8 cellular contexts compared by ENCODE assay signal in genomic region chr2:238060542-238061309, GRCh38.
DNase-seq lines count a peak whose midpoint lies in the region; ATAC-seq lines count a peak whose summit lies in the region.

Gene SCLY, plus strand, starts transcription at chr2:238061001. Its CDS starts 54 bp downstream, at chr2:238061055.

- ATAC-seq in GM19023 (IDR thresholded peaks at IDR 0.05; ENCODE audit: unreplicated experiment) (peak; percentile 91), HG03280 (IDR thresholded peaks at IDR 0.05; ENCODE audit: unreplicated experiment) (peak; percentile 96)
- ATAC-seq in central memory CD8-positive, alpha-beta T cell (replicated peaks; ENCODE audit: extremely low read depth, poor library complexity, severe bottlenecking) = peak; percentile 97

- peaks cover 4% of the 10 kb centered on the region for H3K36me3 Mint-ChIP-seq in central memory CD8-positive, alpha-beta T cell (ENCODE audit: insufficient read depth)

- H3K4me1 Mint-ChIP-seq in central memory CD8-positive, alpha-beta T cell = peaks cover 34% of the 10 kb centered on the region

- DNase-seq in AG08396 (ENCODE audit: low spot score) (peak; percentile 100), NCI-H446 (lab: John Stamatoyannopoulos, UW) (peak; percentile 82 to 97), islet precursor cell (peak; percentile 99)
- DNase-seq in activated CD4-positive, CD25-positive, alpha-beta regulatory T cell treated with anti-CD3 and anti-CD28 coated beads, Interleukin-2, amount 50 U/mL, for 16 hours (ENCODE audit: low read depth, low spot score) = peak; percentile 90
- DNase-seq in central memory CD8-positive, alpha-beta T cell (ENCODE audit: low spot score in 2 of 2) = peak; percentile 84 to 91
- peak; percentile 92 to 94 (median 94) for DNase-seq in stimulated activated CD4-positive, alpha-beta T cell treated with anti-CD3 and anti-CD28 coated beads, Interleukin-12 subunit alpha, Interleukin-12 subunit beta, amount 100 ng/mL, for 48 hours (ENCODE audit: low read depth in 2 of 3, low spot score in 1 of 3)

- peak within 1 kb of the TSS; percentile 84 for H3K4me3 Mint-ChIP-seq in central memory CD8-positive, alpha-beta T cell

- H3K27me3 Mint-ChIP-seq in central memory CD8-positive, alpha-beta T cell = peaks cover 19% of the 10 kb centered on the region

- H3K9me3 Mint-ChIP-seq in central memory CD8-positive, alpha-beta T cell = peaks cover 5% of the 10 kb centered on the region

- H3K27ac Mint-ChIP-seq in central memory CD8-positive, alpha-beta T cell (ENCODE audit: low read depth) = peak within 1 kb of the TSS; percentile 95

Comparison
In these comparisons a context has a peak if more than half of its experiments do, and no peak if none do; other contexts are left out.
1. Peak in every context shown above with its lines: DNase-seq and ATAC-seq.